ENCODE assay signal across 21 cellular contexts in genomic region chr12:41699658-41700057, GRCh38.
"Had no signal": no experiment of that assay in that cellular context is flagged by ENCODE, and none has a peak within 500 bp of the region (broad histone marks: within the 10 kb centered on the region; RNA-seq: fewer than 3 reads in every experiment).

No MANE protein-coding gene starts in this region.

- ATAC-seq: activated CD4-positive, CD25-positive, alpha-beta regulatory T cell treated with anti-CD3 and anti-CD28 coated beads, Interleukin-2, amount 50 U/mL, for 24 hours; activated CD8-positive, alpha-beta T cell treated with anti-CD3 and anti-CD28 coated beads, Interleukin-2, amount 10 ng/mL, durations not matched to agents 7 days and 5 days; body of pancreas; left cardiac atrium; lower lobe of right lung; naive thymus-derived CD8-positive, alpha-beta T cell; stimulated activated naive CD8-positive, alpha-beta T cell treated with anti-CD3 and anti-CD28 coated beads, Interleukin-15, amount 100 ng/mL, for 72 hours had no signal

- H2AFZ ChIP-seq: hepatocyte had no signal

- H3K4me1 Mint-ChIP-seq: activated CD4-positive, alpha-beta T cell treated with anti-CD3 and anti-CD28 coated beads, Interleukin-2, amount 10 ng/mL, durations not matched to agents 7 days and 5 days; naive thymus-derived CD8-positive, alpha-beta T cell; stimulated activated naive CD8-positive, alpha-beta T cell treated with anti-CD3 and anti-CD28 coated beads, Interleukin-15, amount 100 ng/mL, for 72 hours had no signal

- H3K27me3 ChIP-seq: body of pancreas, hepatocyte, right atrium auricular region, transverse colon, uterus had no signal

- H3K4me3 Mint-ChIP-seq: activated CD4-positive, alpha-beta T cell treated with anti-CD3 and anti-CD28 coated beads, Interleukin-2, amount 10 ng/mL, durations not matched to agents 7 days and 5 days; activated CD8-positive, alpha-beta T cell treated with anti-CD3 and anti-CD28 coated beads, Interleukin-2, amount 10 ng/mL, durations not matched to agents 7 days and 5 days; activated T-cell treated with anti-CD3 and anti-CD28 coated beads, Interleukin-2, amount 50 U/mL, for 24 hours; naive thymus-derived CD8-positive, alpha-beta T cell; stimulated activated naive CD8-positive, alpha-beta T cell treated with anti-CD3 and anti-CD28 coated beads, Interleukin-15, amount 100 ng/mL, for 72 hours had no signal

- H3K27ac Mint-ChIP-seq: activated CD4-positive, alpha-beta T cell treated with anti-CD3 and anti-CD28 coated beads, Interleukin-2, amount 10 ng/mL, durations not matched to agents 7 days and 5 days; activated CD8-positive, alpha-beta T cell treated with anti-CD3 and anti-CD28 coated beads, Interleukin-2, amount 10 ng/mL, durations not matched to agents 7 days and 5 days; activated T-cell treated with anti-CD3 and anti-CD28 coated beads, Interleukin-2, amount 50 U/mL, for 24 hours; activated T-helper 2 cell treated with anti-CD3 and anti-CD28 coated beads, Interferon-gamma antibody, Interleukin-2, Interleukin-4, amounts not matched to agents 10 μg/mL and 5 μg/mL and 100 μg/mL, durations not matched to agents 14 hours and 24 hours and 36 hours; naive thymus-derived CD8-positive, alpha-beta T cell; stimulated activated naive CD8-positive, alpha-beta T cell treated with anti-CD3 and anti-CD28 coated beads, Interleukin-15, amount 100 ng/mL, for 72 hours had no signal

- H3K36me3 ChIP-seq: lower lobe of right lung, prostate gland, right atrium auricular region, suprapubic skin, transverse colon, uterus had no signal

- H3K4me2 ChIP-seq: hepatocyte had no signal

- H3K27ac ChIP-seq: body of pancreas, hepatocyte, lower lobe of right lung, prostate gland, right atrium auricular region, suprapubic skin, transverse colon, uterus had no signal

- H3K9me3 ChIP-seq: body of pancreas, lower lobe of right lung, prostate gland, right atrium auricular region, suprapubic skin, transverse colon, uterus had no signal

- H3K36me3 Mint-ChIP-seq: naive thymus-derived CD8-positive, alpha-beta T cell had no signal

- H3K27me3 Mint-ChIP-seq: activated CD4-positive, alpha-beta T cell treated with anti-CD3 and anti-CD28 coated beads, Interleukin-2, amount 10 ng/mL, durations not matched to agents 7 days and 5 days; activated T-cell treated with anti-CD3 and anti-CD28 coated beads, Interleukin-2, amount 50 U/mL, for 24 hours had no signal

- DNase-seq: activated CD4-positive, alpha-beta T cell treated with anti-CD3 and anti-CD28 coated beads, Interleukin-2, amount 10 ng/mL, durations not matched to agents 7 days and 5 days; activated CD8-positive, alpha-beta T cell treated with anti-CD3 and anti-CD28 coated beads, Interleukin-2, amount 10 ng/mL, durations not matched to agents 7 days and 5 days; activated naive CD4-positive, alpha-beta T cell treated with Interleukin-2 at 50 U/mL for 16 hours; activated T-cell treated with anti-CD3 and anti-CD28 coated beads, Interleukin-2, amount 50 U/mL, for 24 hours; body of pancreas; dermis blood vessel endothelial cell; effector memory CD4-positive, alpha-beta T cell; left cardiac atrium; lower lobe of right lung; naive thymus-derived CD8-positive, alpha-beta T cell; stimulated activated CD4-positive, alpha-beta T cell treated with anti-CD3 and anti-CD28 coated beads, Interleukin-12 subunit alpha, Interleukin-12 subunit beta, amount 100 ng/mL, for 4 hours; stimulated activated CD4-positive, alpha-beta T cell treated with anti-CD3 and anti-CD28 coated beads, Interleukin-1b, Interleukin-23, amount 100 ng/mL, for 48 hours; stimulated activated naive CD8-positive, alpha-beta T cell treated with anti-CD3 and anti-CD28 coated beads, Interleukin-15, amount 100 ng/mL, for 72 hours; transverse colon; uterus had no signal

- H3K9me3 Mint-ChIP-seq: activated CD4-positive, alpha-beta T cell treated with anti-CD3 and anti-CD28 coated beads, Interleukin-2, amount 10 ng/mL, durations not matched to agents 7 days and 5 days; activated T-cell treated with anti-CD3 and anti-CD28 coated beads, Interleukin-2, amount 50 U/mL, for 24 hours; activated T-helper 2 cell treated with anti-CD3 and anti-CD28 coated beads, Interferon-gamma antibody, Interleukin-2, Interleukin-4, amounts not matched to agents 10 μg/mL and 5 μg/mL and 100 μg/mL, durations not matched to agents 14 hours and 24 hours and 36 hours; naive thymus-derived CD8-positive, alpha-beta T cell; stimulated activated naive CD8-positive, alpha-beta T cell treated with anti-CD3 and anti-CD28 coated beads, Interleukin-15, amount 100 ng/mL, for 72 hours had no signal

- H3K4me1 ChIP-seq: body of pancreas, lower lobe of right lung, prostate gland, right atrium auricular region, suprapubic skin, transverse colon, uterus had no signal

- H3K4me3 ChIP-seq: body of pancreas, hepatocyte, lower lobe of right lung, prostate gland, right atrium auricular region, suprapubic skin, transverse colon, uterus had no signal

- H3K79me2 ChIP-seq: hepatocyte had no signal
